Comparison of ENCODE assay signal across 23 cellular contexts in the genomic region with DNA sequence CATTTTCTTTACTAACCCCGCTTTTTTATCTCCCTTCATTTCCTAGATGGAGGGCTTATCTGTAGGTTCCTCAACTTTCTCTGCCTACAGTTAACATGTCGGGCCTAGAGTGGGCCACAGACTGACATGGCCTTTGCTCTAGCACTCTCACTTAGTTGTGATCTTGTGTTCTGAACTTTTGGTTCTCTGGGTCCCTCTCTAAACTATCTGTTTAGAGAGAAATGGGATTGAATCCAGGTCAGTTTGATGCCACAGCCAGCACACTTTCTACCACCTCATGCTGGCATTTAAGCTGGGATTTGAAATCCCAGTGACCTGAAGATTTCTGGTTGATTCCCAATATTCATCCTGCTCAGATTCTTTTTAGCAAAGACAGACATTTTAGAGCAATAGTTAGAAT.
A peak's percentile ranks its signal among the peaks of the same experiment; 100 is the strongest.
DNase-seq lines count a peak whose midpoint lies in the region; ATAC-seq, FAIRE-seq and TF ChIP-seq lines count a peak whose summit lies in the region.
"Had no signal": no experiment of that assay in that cellular context is flagged by ENCODE, and none has a peak within 500 bp of the region (broad histone marks: within the 10 kb centered on the region; RNA-seq: fewer than 3 reads in every experiment).

No MANE protein-coding gene starts in this region.

- 19% methylated on average over 2 of the region's 2 CpGs for WGBS in right lobe of liver (ENCODE audit: insufficient coverage, low coverage, low lambda C conversion rate, missing lambda C conversion rate)

- H3K27ac ChIP-seq in PC-9 = no peak overlapping the region
- peak overlapping the region in 2 of 3 donors; percentile 55 to 81 for H3K27ac ChIP-seq in right lobe of liver
- peak overlapping the region; percentile 62 to 72 for H3K27ac ChIP-seq in thoracic aorta
- H3K27ac ChIP-seq: KMS-11 had no signal

- BruUV-seq in PC-9 (replicated peaks; lab: Mats Ljungman, UMichigan) = no TSS peak

- no peaks in the 10 kb centered on the region for H3K36me3 ChIP-seq in PC-9 (ENCODE audit: low read depth)
- no peaks in the 10 kb centered on the region for H3K36me3 ChIP-seq in right lobe of liver
- H3K36me3 ChIP-seq in thoracic aorta = no peaks in the 10 kb centered on the region
- H3K36me3 ChIP-seq: BE2C had no signal

- intact Hi-C loops in PC-9 (cut with micrococcal nuclease; ENCODE audit: unreplicated experiment) (no loop called here), right lobe of liver (cut with DNase I) (no loop called here)

- POLR2A ChIA-PET in PC-9 (lab: Charles Lee; ENCODE audit: unreplicated experiment) = no interaction called here

- peak; percentile 45 to 95 (median 88) for ATAC-seq in right lobe of liver
- no peak for ATAC-seq in thoracic aorta (ENCODE audit: insufficient number of reproducible peaks, low FRiP score, low read depth)
- no peak for ATAC-seq in GM21825 (IDR thresholded peaks at IDR 0.05; ENCODE audit: unreplicated experiment)
- ATAC-seq in GM21576 (IDR thresholded peaks at IDR 0.05; ENCODE audit: unreplicated experiment) = no peak
- ATAC-seq: GM23338, HCT116 had no signal

- no peaks in the 10 kb centered on the region for H3K79me2 ChIP-seq in PC-9 (ENCODE audit: low read depth)

- H3K27me3 ChIP-seq in PC-9 (ENCODE audit: insufficient read depth, low read depth) = no peaks in the 10 kb centered on the region
- no peaks in the 10 kb centered on the region for H3K27me3 ChIP-seq in right lobe of liver
- H3K27me3 ChIP-seq in thoracic aorta (replicated peaks; ENCODE audit: insufficient read depth) = no peaks in the 10 kb centered on the region
- H3K27me3 ChIP-seq: BE2C had no signal

- DNase-seq in H54 (ENCODE audit: insufficient read length, low spot score) (no peak), PC-9 (no peak), right lobe of liver (peak in 1 of 3 donors; percentile 58), thoracic aorta (ENCODE audit: low spot score) (no peak), MV-4-11 (lab: John Stamatoyannopoulos, UW) (no peak)
- DNase-seq: ACHN; BE2C; C1 segment of cervical spinal cord; CD4-positive, CD25-positive, alpha-beta regulatory T cell; CD8-positive, alpha-beta memory T cell; COR-L47; H7; HFFc6 had no signal

- H2AFZ ChIP-seq in PC-9 = 0 out of 2 replicates have a peak overlapping the region, but pooled peaks have one; percentile 58
- H2AFZ ChIP-seq: GM23338 had no signal

- peak; percentile 87 for FAIRE-seq in H54 (lab: Jason Lieb, UNC)
- FAIRE-seq: A204.1, G401.6, GM12892, GM18507, GM19239 had no signal

- H3K9me3 ChIP-seq in PC-9 (ENCODE audit: insufficient read depth, low read depth) (no peaks in the 10 kb centered on the region), right lobe of liver (no peaks in the 10 kb centered on the region), thoracic aorta (no peaks in the 10 kb centered on the region)
- H3K9me3 ChIP-seq: BE2C had no signal

- H3K4me1 ChIP-seq in PC-9 (replicated peaks; ENCODE audit: insufficient read depth) (no peaks in the 10 kb centered on the region), right lobe of liver (peaks cover 0 to 15% (median 7%) of the 10 kb centered on the region in 4 donors), thoracic aorta (ENCODE audit: control insufficient read depth in 1 of 2, low read depth in 2 of 2) (peaks cover 15 to 37% of the 10 kb centered on the region in 2 donors)
- H3K4me1 ChIP-seq: BE2C had no signal

- CTCF ChIA-PET in PC-9 (lab: Charles Lee) = no interaction called here

- H3K4me2 ChIP-seq in PC-9 = no peak overlapping the region
- H3K4me2 ChIP-seq: GM23338, KMS-11 had no signal

- H4K20me1 ChIP-seq in PC-9 (ENCODE audit: insufficient read depth) = no peaks in the 10 kb centered on the region

- TF ChIP-seq CTCF in PC-9 (conservative IDR thresholded peaks at IDR 0.05) = no peak
- TF ChIP-seq CTCF in right lobe of liver (IDR thresholded peaks at IDR 0.05) = no peak
- TF ChIP-seq CTCF in thoracic aorta (IDR thresholded peaks at IDR 0.05) = no peak

- TF ChIP-seq POLR2A in H54 (IDR thresholded peaks at IDR 0.05; ENCODE audit: low read depth, low read length) (no peak), right lobe of liver (IDR thresholded peaks at IDR 0.05) (no peak)

- no peak overlapping the region for H3K4me3 ChIP-seq in PC-9
- no peak overlapping the region for H3K4me3 ChIP-seq in right lobe of liver
- no peak overlapping the region for H3K4me3 ChIP-seq in thoracic aorta
- H3K4me3 ChIP-seq: GM23338 had no signal

- H3F3A ChIP-seq in PC-9 (ENCODE audit: insufficient read depth, low read depth) = no peaks in the 10 kb centered on the region

- H3K9me2 ChIP-seq in PC-9 (ENCODE audit: insufficient read depth) = no peaks in the 10 kb centered on the region

Comparison
In these comparisons a context has a peak if more than half of its experiments do, and no peak if none do; other contexts are left out.
1. ATAC-seq: peak in right lobe of liver (4 of 4); none in thoracic aorta (single experiment), GM21825 (single experiment) and GM21576 (single experiment).